Comparison of ENCODE assay signal across 20 cellular contexts in the genomic region with DNA sequence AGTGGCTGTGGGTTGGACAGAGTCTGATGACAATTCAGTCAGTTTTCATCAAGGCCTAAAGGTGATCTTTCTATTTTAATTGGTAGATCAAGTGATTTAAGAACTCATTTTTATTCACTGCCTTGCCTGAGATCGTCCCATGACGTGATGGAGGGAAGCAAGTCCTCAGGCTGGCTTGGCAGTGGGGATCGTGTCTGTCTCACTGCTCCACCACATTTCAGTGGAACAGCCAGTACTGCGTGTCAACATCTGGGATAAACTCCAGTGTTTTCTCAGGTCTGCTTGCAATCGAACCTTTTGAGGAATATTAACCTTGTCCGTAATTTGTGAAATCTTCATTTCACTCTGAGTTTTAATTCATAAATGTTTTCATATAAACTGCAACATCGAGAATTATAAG.
"Had no signal": no experiment of that assay in that cellular context is flagged by ENCODE, and none has a peak within 500 bp of the region (broad histone marks: within the 10 kb centered on the region; RNA-seq: fewer than 3 reads in every experiment).

No MANE protein-coding gene starts in this region.

- H3K4me3 ChIP-seq: lung, neural progenitor cell, skin epidermis, stomach, upper lobe of left lung had no signal

- H3K27ac ChIP-seq: epithelial cell of prostate, neural progenitor cell, skin epidermis, stomach, upper lobe of left lung had no signal

- H3K4me2 ChIP-seq: neural progenitor cell had no signal

- H3K27me3 ChIP-seq: neural progenitor cell, stomach, upper lobe of left lung had no signal

- H2AFZ ChIP-seq: neural progenitor cell had no signal

- H3K9ac ChIP-seq: neural progenitor cell had no signal

- H3K36me3 ChIP-seq: neural progenitor cell, stomach, upper lobe of left lung had no signal

- FAIRE-seq: keratinocyte had no signal

- H3K4me1 ChIP-seq: neural progenitor cell, stomach, upper lobe of left lung had no signal

- ATAC-seq: activated CD4-positive, alpha-beta T cell treated with anti-CD3 and anti-CD28 coated beads for 36 hours; naive thymus-derived CD8-positive, alpha-beta T cell; stimulated activated effector memory CD8-positive, alpha-beta T cell treated with anti-CD3 and anti-CD28 coated beads, Interleukin-12 subunit alpha, Interleukin-12 subunit beta, amount 100 ng/mL, for 72 hours; WTC11 had no signal

- DNase-seq: activated CD4-positive, alpha-beta T cell treated with anti-CD3 and anti-CD28 coated beads for 36 hours; activated CD4-positive, alpha-beta T cell treated with anti-CD3 and anti-CD28 coated beads, Interleukin-2, amount 50 U/mL, for 48 hours; activated CD8-positive, alpha-beta memory T cell treated with anti-CD3 and anti-CD28 coated beads, Interleukin-2, amount 50 U/mL, for 48 hours; activated naive CD4-positive, alpha-beta T cell treated with anti-CD3 and anti-CD28 coated beads for 36 hours; activated naive CD8-positive, alpha-beta T cell treated with anti-CD3 and anti-CD28 coated beads, Interleukin-2, amount 10 ng/mL, durations not matched to agents 7 days and 5 days; activated T-cell treated with anti-CD3 and anti-CD28 coated beads, Interleukin-2, amount 50 U/mL, for 48 hours; amniotic stem cell; naive thymus-derived CD8-positive, alpha-beta T cell; retina; stimulated activated CD4-positive, alpha-beta T cell treated with anti-CD3 and anti-CD28 coated beads, Interleukin-2, amount 100 ng/mL, for 24 hours; stomach; T-helper 1 cell; upper lobe of left lung had no signal

- H3K9me3 ChIP-seq: upper lobe of left lung had no signal
